9 cellular contexts compared by ENCODE assay signal in genomic region chr18:76405761-76406356, GRCh38.
DNase-seq lines count a peak whose midpoint lies in the region; ATAC-seq, FAIRE-seq and TF ChIP-seq lines count a peak whose summit lies in the region.
"Had no signal": no experiment of that assay in that cellular context is flagged by ENCODE, and none has a peak within 500 bp of the region (broad histone marks: within the 10 kb centered on the region; RNA-seq: fewer than 3 reads in every experiment).

No MANE protein-coding gene starts in this region.

- H3K4ac ChIP-seq in H9 (ENCODE audit: low read depth, low read length) = no peak overlapping the region

- no peak overlapping the region for H2AK5ac ChIP-seq in H9 (ENCODE audit: insufficient read length, low read length)

- H3K27ac Mint-ChIP-seq in CD4-positive, CD25-positive, alpha-beta regulatory T cell = no peak overlapping the region
- H3K27ac Mint-ChIP-seq in H9 (no peak overlapping the region; a peak in 1 of 7 replicates), MCF 10A (ENCODE audit: low read depth, unreplicated experiment) (no peak overlapping the region)
- H3K27ac Mint-ChIP-seq: IgD-negative memory B cell had no signal

- peak in 1 of 2 donors; percentile 41 for ATAC-seq in CD4-positive, CD25-positive, alpha-beta regulatory T cell (ENCODE audit: low read depth in 2 of 2)
- peak; percentile 56 for ATAC-seq in left lobe of liver

- H3K36me3 ChIP-seq in CD4-positive, CD25-positive, alpha-beta regulatory T cell (ENCODE audit: control insufficient read depth, insufficient read depth, low read length) = no peaks in the 10 kb centered on the region

- H3K9me3 ChIP-seq in CD4-positive, CD25-positive, alpha-beta regulatory T cell (ENCODE audit: control insufficient read depth in 2 of 2, low read length in 2 of 2) = no peaks in the 10 kb centered on the region
- H3K9me3 ChIP-seq in H9 (ENCODE audit: control insufficient read depth, low read depth, low read length) = no peaks in the 10 kb centered on the region

- H2BK5ac ChIP-seq in H9 (ENCODE audit: insufficient read length, low read length) = no peak overlapping the region

- H2BK12ac ChIP-seq in H9 (ENCODE audit: insufficient read length, low read depth, low read length) = no peak overlapping the region

- H3K27me3 ChIP-seq in CD4-positive, CD25-positive, alpha-beta regulatory T cell (ENCODE audit: control insufficient read depth, insufficient read depth, low read length) = no peaks in the 10 kb centered on the region
- no peaks in the 10 kb centered on the region for H3K27me3 ChIP-seq in H9 (ENCODE audit: insufficient read depth, low read length)

- no peak overlapping the region for H4K8ac ChIP-seq in H9 (replicated peaks; ENCODE audit: insufficient read length, low read depth, low read length)

- H4K91ac ChIP-seq in H9 (ENCODE audit: insufficient read length, low read depth, low read length) = no peak overlapping the region

- WGBS in H9 (ENCODE audit: extremely low coverage, insufficient read length, low lambda C conversion rate) = no CpG with 5 or more reads among the region's 31 CpGs

- intact Hi-C loops in MCF 10A (cut with micrococcal nuclease) = no loop called here

- POLR2A ChIA-PET in MCF 10A (lab: Yijun Ruan, JAX) = no interaction called here

- H2AFZ ChIP-seq in H9 (ENCODE audit: low read length) = no peak overlapping the region

- H3K9me3 Mint-ChIP-seq in CD4-positive, CD25-positive, alpha-beta regulatory T cell = peaks cover 0 to 1% (median 0%) of the 10 kb centered on the region in 7 donors
- H3K9me3 Mint-ChIP-seq in H9 (peaks cover 0 to 6% of the 10 kb centered on the region in 2 experiments; a peak in 1 of 5 replicates), MCF 10A (ENCODE audit: unreplicated experiment) (no peaks in the 10 kb centered on the region)
- H3K9me3 Mint-ChIP-seq: IgD-negative memory B cell had no signal

- no peak for FAIRE-seq in urothelium cell line (lab: Jason Lieb, UNC)

- no peaks in the 10 kb centered on the region for H4K20me1 ChIP-seq in H9 (ENCODE audit: control insufficient read depth, insufficient read depth, insufficient read length)

- no peak overlapping the region for H3K14ac ChIP-seq in H9 (ENCODE audit: insufficient read depth, low read length)

- peaks cover 4% of the 10 kb centered on the region for H3K27me3 Mint-ChIP-seq in CD4-positive, CD25-positive, alpha-beta regulatory T cell
- no peaks in the 10 kb centered on the region for H3K27me3 Mint-ChIP-seq in H9 (ENCODE audit: low read depth)
- H3K27me3 Mint-ChIP-seq in MCF 10A (ENCODE audit: insufficient read depth, unreplicated experiment) = no peaks in the 10 kb centered on the region

- H3K18ac ChIP-seq in H9 (ENCODE audit: insufficient read length, low read depth, low read length) = no peak overlapping the region

- no peaks in the 10 kb centered on the region for H3K4me1 ChIP-seq in CD4-positive, CD25-positive, alpha-beta regulatory T cell (ENCODE audit: control insufficient read depth, insufficient read depth, low read length, poor library complexity, severe bottlenecking)
- no peaks in the 10 kb centered on the region for H3K4me1 ChIP-seq in H9 (ENCODE audit: insufficient read depth, low read length)

- peak in 2 of 3 donors; percentile 11 to 46 for DNase-seq in CD4-positive, CD25-positive, alpha-beta regulatory T cell
- DNase-seq in H9 (peak; percentile 84), RPMI7951 (ENCODE audit: low read depth) (peak; percentile 31), MCF 10A (ENCODE audit: unreplicated experiment) (peak; percentile 47), left lobe of liver (ENCODE audit: low spot score) (no peak), urothelium cell line (ENCODE audit: low spot score) (peak; percentile 38), GM19240 (ENCODE audit: insufficient read length, low spot score) (no peak), NCI-H2227 (lab: John Stamatoyannopoulos, UW; ENCODE audit: unreplicated experiment) (no peak)

- no TSS peak for BruUV-seq in MCF 10A (replicated peaks; lab: Mats Ljungman, UMichigan)

- no peak overlapping the region for H3T11ph ChIP-seq in H9 (ENCODE audit: low read length)

- peak; percentile 77 for TF ChIP-seq CTCF in H9 (conservative IDR thresholded peaks at IDR 0.05)
- TF ChIP-seq CTCF in MCF 10A (IDR thresholded peaks at IDR 0.05; ENCODE audit: unreplicated experiment) = peak; percentile 53

- H2BK15ac ChIP-seq in H9 (ENCODE audit: low read depth, low read length) = no peak overlapping the region

- H2BK20ac ChIP-seq in H9 (ENCODE audit: low read depth, low read length, poor library complexity, severe bottlenecking) = no peak overlapping the region

- no peak overlapping the region for H3K4me3 ChIP-seq in CD4-positive, CD25-positive, alpha-beta regulatory T cell (ENCODE audit: low read depth, low read length)

- CTCF ChIA-PET in MCF 10A (lab: Yijun Ruan, JAX) = interaction anchor here (1.2 kb wide), 1 partner anchor 281 kb away, joined by 6 read pairs; no protein-coding TSS in a partner anchor

- H3K4me3 Mint-ChIP-seq in CD4-positive, CD25-positive, alpha-beta regulatory T cell = no peak overlapping the region
- H3K4me3 Mint-ChIP-seq in H9 (no peak overlapping the region), MCF 10A (ENCODE audit: unreplicated experiment) (no peak overlapping the region)
- H3K4me3 Mint-ChIP-seq: IgD-negative memory B cell had no signal

- H3K56ac ChIP-seq in H9 (ENCODE audit: insufficient read length, low read depth, low read length) = no peak overlapping the region

- H3K4me2 ChIP-seq in H9 (ENCODE audit: insufficient read depth, insufficient read length, low read length) = no peak overlapping the region

- no peaks in the 10 kb centered on the region for H3K79me2 ChIP-seq in H9 (ENCODE audit: insufficient read depth, low read length)

- H3K36me3 Mint-ChIP-seq in CD4-positive, CD25-positive, alpha-beta regulatory T cell = no peaks in the 10 kb centered on the region
- H3K36me3 Mint-ChIP-seq in H9 (ENCODE audit: insufficient read depth in 1 of 3, low read depth in 3 of 3) (peaks cover 6 to 9% (median 6%) of the 10 kb centered on the region in 3 experiments; a peak in 6 of 7 replicates), MCF 10A (ENCODE audit: insufficient read depth, unreplicated experiment) (peaks cover 21% of the 10 kb centered on the region)
- H3K36me3 Mint-ChIP-seq: IgD-negative memory B cell had no signal

- no peak overlapping the region for H3K23ac ChIP-seq in H9 (ENCODE audit: insufficient read length, low read depth, low read length)

- no peaks in the 10 kb centered on the region for H3K79me1 ChIP-seq in H9 (ENCODE audit: insufficient read depth, low read depth, low read length, poor library complexity, severe bottlenecking)

- peaks cover 0 to 5% (median 2%) of the 10 kb centered on the region in 4 donors for H3K4me1 Mint-ChIP-seq in CD4-positive, CD25-positive, alpha-beta regulatory T cell
- H3K4me1 Mint-ChIP-seq in H9 (peaks cover 2 to 3% of the 10 kb centered on the region in 2 experiments; a peak in 2 of 4 replicates), MCF 10A (ENCODE audit: insufficient read depth, unreplicated experiment) (peaks cover 8% of the 10 kb centered on the region)

- no peak overlapping the region for H3K27ac ChIP-seq in CD4-positive, CD25-positive, alpha-beta regulatory T cell (ENCODE audit: insufficient read depth, low read length, poor library complexity, severe bottlenecking)
- H3K27ac ChIP-seq in H9 (ENCODE audit: insufficient read length, low read depth, low read length) = no peak overlapping the region

- H4K5ac ChIP-seq in H9 (ENCODE audit: insufficient read length, low read depth, low read length) = no peak overlapping the region

- H3K23me2 ChIP-seq in H9 (ENCODE audit: insufficient read length, low read depth, low read length, poor library complexity, severe bottlenecking) = no peaks in the 10 kb centered on the region

- no peak overlapping the region for H2BK120ac ChIP-seq in H9 (ENCODE audit: low read depth, low read length, poor library complexity, severe bottlenecking)

- H3K9ac ChIP-seq in H9 (ENCODE audit: extremely low read depth, insufficient read length, low read length) = no peak overlapping the region

Comparison
In these comparisons a context has a peak if more than half of its experiments do, and no peak if none do; other contexts are left out.
1. DNase-seq: peak in CD4-positive, CD25-positive, alpha-beta regulatory T cell (2 of 3), H9 (single experiment), RPMI7951 (single experiment), MCF 10A (single experiment) and urothelium cell line (single experiment); none in left lobe of liver (single experiment), GM19240 (single experiment) and NCI-H2227 (single experiment).